Comparison of ENCODE assay signal across 9 cellular contexts in genomic region chr12:6965714-6966113, GRCh38. TPM values are rescaled to one million over a fixed set of nuclear protein-coding genes. Genes with fewer than 3 reads are reported as not detected.
DNase-seq lines count a peak whose midpoint lies in the region; TF ChIP-seq lines count a peak whose summit lies in the region.
"Had no signal": no experiment of that assay in that cellular context is flagged by ENCODE, and none has a peak within 500 bp of the region (broad histone marks: within the 10 kb centered on the region; RNA-seq: fewer than 3 reads in every experiment).

No MANE protein-coding gene starts in this region.

- TF ChIP-seq CTCF in PC-9 (conservative IDR thresholded peaks at IDR 0.05) = no peak
- TF ChIP-seq CTCF in spleen (IDR thresholded peaks at IDR 0.05 in 8 of 11, conservative IDR thresholded peaks at IDR 0.05 in 3 of 11) = no peak

- H3K4me3 Mint-ChIP-seq in activated CD4-positive, alpha-beta T cell treated with anti-CD3 and anti-CD28 coated beads, Interleukin-2, amount 10 ng/mL, durations not matched to agents 7 days and 5 days = no peak overlapping the region

- peaks cover 55% of the 10 kb centered on the region for H3K36me3 Mint-ChIP-seq in activated CD4-positive, alpha-beta T cell treated with anti-CD3 and anti-CD28 coated beads, Interleukin-2, amount 10 ng/mL, durations not matched to agents 7 days and 5 days (ENCODE audit: low read depth)

- H3K4me2 ChIP-seq in PC-9 = peak overlapping the region; percentile 97

- POLR2A ChIA-PET in activated CD4-positive, alpha-beta T cell treated with anti-CD3 and anti-CD28 coated beads, Interleukin-2, amount 10 ng/mL, durations not matched to agents 7 days and 5 days (lab: Charles Lee) = interaction anchor here (3.4 kb wide), 1 partner anchor 21 kb away, joined by 27 read pairs; the partner anchor contains the start of genes C12orf57 and RNU7-1
- POLR2A ChIA-PET in PC-9 (lab: Charles Lee; ENCODE audit: unreplicated experiment) = no interaction called here

- intact Hi-C loops in PC-9 (cut with micrococcal nuclease; ENCODE audit: unreplicated experiment) = loop anchor here (1.0 to 10.0 kb wide), 7 partner anchors 41 to 351 kb away; partner anchors contain the start of genes C1R, MLF2, SPSB2 and ZNF384
- intact Hi-C loops in spleen (cut with DNase I; ENCODE audit: low total_unique reads) = loop anchor here (10.0 kb wide), 1 partner anchor 101 kb away; the partner anchor contains the start of gene TPI1

- H3F3A ChIP-seq in PC-9 (ENCODE audit: insufficient read depth, low read depth) = peaks cover 78% of the 10 kb centered on the region

- H3K9me3 ChIP-seq in PC-9 (ENCODE audit: insufficient read depth, low read depth) (no peaks in the 10 kb centered on the region), spleen (no peaks in the 10 kb centered on the region)

- peak overlapping the region; percentile 85 for H3K27ac Mint-ChIP-seq in activated CD4-positive, alpha-beta T cell treated with anti-CD3 and anti-CD28 coated beads, Interleukin-2, amount 10 ng/mL, durations not matched to agents 7 days and 5 days

- no peak overlapping the region for H2AFZ ChIP-seq in PC-9

- TF ChIP-seq POLR2A in spleen (IDR thresholded peaks at IDR 0.05) = no peak

- no peaks in the 10 kb centered on the region for H3K9me3 Mint-ChIP-seq in activated CD4-positive, alpha-beta T cell treated with anti-CD3 and anti-CD28 coated beads, Interleukin-2, amount 10 ng/mL, durations not matched to agents 7 days and 5 days

- H3K27ac ChIP-seq in PC-9 = peak overlapping the region; percentile 93
- peak overlapping the region; percentile 95 for H3K27ac ChIP-seq in epithelial cell of prostate
- peak overlapping the region in 7 of 8 donors; percentile 14 to 99 (median 82) for H3K27ac ChIP-seq in spleen

- no TSS peak for BruUV-seq in PC-9 (replicated peaks; lab: Mats Ljungman, UMichigan)

- peak overlapping the region; percentile 98; the same call in 1 of the 2 replicates for H3K4me3 ChIP-seq in PC-9
- no peak overlapping the region for H3K4me3 ChIP-seq in spleen

- H3K4me1 Mint-ChIP-seq in activated CD4-positive, alpha-beta T cell treated with anti-CD3 and anti-CD28 coated beads, Interleukin-2, amount 10 ng/mL, durations not matched to agents 7 days and 5 days = peaks cover 63% of the 10 kb centered on the region

- no peaks in the 10 kb centered on the region for H3K27me3 Mint-ChIP-seq in activated CD4-positive, alpha-beta T cell treated with anti-CD3 and anti-CD28 coated beads, Interleukin-2, amount 10 ng/mL, durations not matched to agents 7 days and 5 days

- H3K79me2 ChIP-seq in PC-9 (ENCODE audit: low read depth) = peaks cover 74% of the 10 kb centered on the region

- no peak for DNase-seq in activated CD4-positive, alpha-beta T cell treated with anti-CD3 and anti-CD28 coated beads, Interleukin-2, amount 10 ng/mL, durations not matched to agents 7 days and 5 days
- DNase-seq in activated CD4-positive, alpha-beta T cell treated with anti-CD3 and anti-CD28 coated beads for 4 hours = no peak
- DNase-seq in PC-9 (no peak), epithelial cell of prostate (ENCODE audit: low read depth, low spot score) (no peak), spleen (no peak), SHP77 treated with DMSO at 0.1 percent for 48 hours (lab: John Stamatoyannopoulos, UW) (no peak), kidney glomerular epithelial cell (lab: John Stamatoyannopoulos, UW) (no peak)
- DNase-seq in stimulated activated naive CD4-positive, alpha-beta T cell treated with Interleukin-2 at 50 U/mL for 16 hours (lab: John Stamatoyannopoulos, UW) = no peak

- H3K4me1 ChIP-seq in PC-9 (replicated peaks; ENCODE audit: insufficient read depth) (peaks cover 46% of the 10 kb centered on the region), spleen (peaks cover 37 to 87% (median 64%) of the 10 kb centered on the region in 6 donors)

- peaks cover 39% of the 10 kb centered on the region for H3K36me3 ChIP-seq in PC-9 (ENCODE audit: low read depth)
- H3K36me3 ChIP-seq in spleen = peaks cover 2 to 59% (median 44%) of the 10 kb centered on the region in 6 donors

- no peaks in the 10 kb centered on the region for H3K9me2 ChIP-seq in PC-9 (ENCODE audit: insufficient read depth)

- 77 to 89% (median 89%) methylated on average over 4 of the region's 4 CpGs for WGBS in spleen, 5 donors

- no peaks in the 10 kb centered on the region for H3K27me3 ChIP-seq in PC-9 (ENCODE audit: insufficient read depth, low read depth)
- no peaks in the 10 kb centered on the region for H3K27me3 ChIP-seq in spleen (replicated peaks in 1 of 7)

- CTCF ChIA-PET in activated CD4-positive, alpha-beta T cell treated with anti-CD3 and anti-CD28 coated beads, Interleukin-2, amount 10 ng/mL, durations not matched to agents 7 days and 5 days (lab: Charles Lee) = interaction anchor here (0.9 to 13.3 kb wide), 7 partner anchors 9 to 93 kb away, joined by 3 to 388 read pairs (median 5); partner anchors contain the start of genes C12orf57, PTPN6, RNU7-1 and SPSB2
- CTCF ChIA-PET in PC-9 (lab: Charles Lee) = interaction anchor here (2.0 to 2.4 kb wide), 2 partner anchors 21 to 41 kb away, joined by 15 to 37 read pairs; partner anchors contain the start of genes C12orf57 and RNU7-1

- peaks cover 30% of the 10 kb centered on the region for H4K20me1 ChIP-seq in PC-9 (ENCODE audit: insufficient read depth)

RNA-seq across cellular contexts. Expression of gene PHB2, which starts 4.8 kb away (rescaled TPM):
- 100 to 1,000 TPM; 214 to 230 TPM for total RNA-seq in activated CD4-positive, alpha-beta T cell treated with anti-CD3 and anti-CD28 coated beads, Interleukin-2, amount 10 ng/mL, durations not matched to agents 7 days and 5 days
- total RNA-seq in PC-9 (2021) (384 and 386 TPM in 2 replicates), spleen (100 to 1,000 TPM; 127 to 143 (median 133) TPM)
- 100 to 1,000 TPM; 166 to 199 (median 177) TPM for polyA plus RNA-seq in spleen

RNA-seq across cellular contexts. Expression of gene EMG1, which starts 5.0 kb away (rescaled TPM):
- 10 to 100 TPM; 41.8 to 53.3 TPM for total RNA-seq in activated CD4-positive, alpha-beta T cell treated with anti-CD3 and anti-CD28 coated beads, Interleukin-2, amount 10 ng/mL, durations not matched to agents 7 days and 5 days
- total RNA-seq in PC-9 (2021) = 84.5 and 96.5 TPM in 2 replicates
- total RNA-seq in spleen = 10 to 100 TPM; 19.9 to 56.3 (median 44.0) TPM
- 10 to 100 TPM; 23.6 to 38.3 (median 37.1) TPM for polyA plus RNA-seq in spleen

RNA-seq across cellular contexts. Expression of gene PTPN6, which starts 14.6 kb away (rescaled TPM):
- total RNA-seq in activated CD4-positive, alpha-beta T cell treated with anti-CD3 and anti-CD28 coated beads, Interleukin-2, amount 10 ng/mL, durations not matched to agents 7 days and 5 days = 100 to 1,000 TPM; 346 to 354 TPM
- total RNA-seq in PC-9 (2021) (84.1 and 92.7 TPM in 2 replicates), spleen (100 to 1,000 TPM; 314 to 431 (median 423) TPM)
- polyA plus RNA-seq in spleen = 100 to 1,000 TPM; 398 to 713 (median 604) TPM

RNA-seq across cellular contexts. Expression of gene C12orf57, which starts 21.9 kb away (rescaled TPM):
- 100 to 1,000 TPM; 156 to 181 TPM for total RNA-seq in activated CD4-positive, alpha-beta T cell treated with anti-CD3 and anti-CD28 coated beads, Interleukin-2, amount 10 ng/mL, durations not matched to agents 7 days and 5 days
- total RNA-seq in PC-9 (2021) (198 and 218 TPM in 2 replicates), spleen (100 to 1,000 TPM in 6 of 7 donors, 10 to 100 TPM in 1; 79.2 to 364 (median 116) TPM)
- 100 to 1,000 TPM; 181 to 323 (median 242) TPM for polyA plus RNA-seq in spleen

RNA-seq across cellular contexts. Expression of gene RNU7-1, which starts 22.1 kb away (rescaled TPM):
- total RNA-seq in activated CD4-positive, alpha-beta T cell treated with anti-CD3 and anti-CD28 coated beads, Interleukin-2, amount 10 ng/mL, durations not matched to agents 7 days and 5 days = not detected
- not detected in 2 replicates for total RNA-seq in PC-9 (2021)
- total RNA-seq in spleen = not detected
- polyA plus RNA-seq in spleen = not detected
- total RNA-seq: renal cortical epithelial cell had no signal
